Comparison of ENCODE assay signal across 12 cellular contexts in the genomic region with DNA sequence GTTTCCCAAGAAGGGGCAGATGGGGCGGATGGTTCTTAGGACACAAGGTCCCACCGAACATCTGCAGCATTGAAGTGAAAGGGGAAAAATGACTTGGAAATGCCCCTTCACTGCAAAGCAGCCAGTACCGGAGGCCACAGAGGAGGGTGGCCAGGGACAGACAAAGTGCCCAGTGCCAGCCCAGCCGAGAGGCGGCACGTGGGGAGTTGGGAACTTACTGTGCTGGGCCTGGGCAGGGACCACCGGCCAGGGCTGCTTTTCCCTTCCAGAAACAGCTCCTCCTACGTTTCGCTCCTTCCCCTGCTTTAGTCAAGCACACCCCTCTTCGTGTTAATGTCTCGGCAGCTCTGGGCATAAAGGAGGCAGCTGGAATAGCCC.
DNase-seq lines count a peak whose midpoint lies in the region; ATAC-seq and TF ChIP-seq lines count a peak whose summit lies in the region.
"Had no signal": no experiment of that assay in that cellular context is flagged by ENCODE, and none has a peak within 500 bp of the region (broad histone marks: within the 10 kb centered on the region; RNA-seq: fewer than 3 reads in every experiment).

No MANE protein-coding gene starts in this region.

- H4K20me1 ChIP-seq in Karpas-422 (ENCODE audit: insufficient read depth, low read depth, low read length), result no peaks in the 10 kb centered on the region

- H3K4me3 ChIP-seq in HFF-Myc (replicated peaks; ENCODE audit: low read depth, low read length) (peak overlapping the region; percentile 40), lower lobe of right lung (peak overlapping the region; percentile 25), spleen (peak overlapping the region in 4 of 8 donors; percentile 10 to 38 (median 11)), Karpas-422 (ENCODE audit: low read length) (no peak overlapping the region)

- H3K9me3 ChIP-seq in lower lobe of right lung (no peaks in the 10 kb centered on the region), spleen (no peaks in the 10 kb centered on the region), Karpas-422 (ENCODE audit: low read length) (no peaks in the 10 kb centered on the region)

- H3K36me3 ChIP-seq in lower lobe of right lung (peaks cover 6% of the 10 kb centered on the region), spleen (peaks cover 0 to 18% (median 0%) of the 10 kb centered on the region in 6 donors), Karpas-422 (ENCODE audit: insufficient read depth, low read length) (no peaks in the 10 kb centered on the region)

- no TSS peak for BruUV-seq in MCF 10A (replicated peaks; lab: Mats Ljungman, UMichigan)

- WGBS in spleen, 5 donors, result 57 to 82% (median 71%) methylated on average over 10 to 11 of the region's 11 CpGs

- no peak overlapping the region for H3K4me2 ChIP-seq in Karpas-422 (ENCODE audit: low read depth, low read length, poor library complexity, severe bottlenecking)

- no peak for TF ChIP-seq POLR2A in spleen (IDR thresholded peaks at IDR 0.05)

- POLR2A ChIA-PET in MCF 10A (lab: Yijun Ruan, JAX), result interaction anchor here (0.9 to 2.7 kb wide), 3 partner anchors 18 to 117 kb away, joined by 3 to 10 read pairs (median 4); no protein-coding TSS in a partner anchor

- ATAC-seq in lower lobe of right lung (peak; percentile 10 to 12), HG03196 (IDR thresholded peaks at IDR 0.05; ENCODE audit: unreplicated experiment) (no peak)
- ATAC-seq: esophagus mucosa had no signal

- DNase-seq in HFF-Myc (ENCODE audit: extremely low read depth, low read depth), result no peak
- DNase-seq in MCF 10A (ENCODE audit: unreplicated experiment), result no peak
- no peak for DNase-seq in lower lobe of right lung
- no peak for DNase-seq in spleen
- DNase-seq in activated T-cell treated with anti-CD3 and anti-CD28 coated beads, Interleukin-2, amount 50 U/mL, for 1 hour, result no peak
- no peak for DNase-seq in NCI-H1417 (lab: John Stamatoyannopoulos, UW)
- no peak for DNase-seq in Karpas-422
- DNase-seq: activated CD4-positive, alpha-beta memory T cell treated with anti-CD3 and anti-CD28 coated beads, Interleukin-2, amount 10 ng/mL, durations not matched to agents 7 days and 5 days; HCEC 1CT; NCI-H524 treated with DMSO at 0.1 percent for 48 hours had no signal

- H3K27me3 Mint-ChIP-seq in MCF 10A (ENCODE audit: insufficient read depth, unreplicated experiment), result no peaks in the 10 kb centered on the region
- H3K27me3 Mint-ChIP-seq: activated CD4-positive, alpha-beta memory T cell treated with anti-CD3 and anti-CD28 coated beads, Interleukin-2, amount 10 ng/mL, durations not matched to agents 7 days and 5 days had no signal

- CTCF ChIA-PET in MCF 10A (lab: Yijun Ruan, JAX), result interaction anchor here (0.6 to 1.8 kb wide), 10 partner anchors 8 to 375 kb away, joined by 3 to 5 read pairs (median 4); no protein-coding TSS in a partner anchor

- H3K27ac Mint-ChIP-seq in MCF 10A (ENCODE audit: low read depth, unreplicated experiment), result peak overlapping the region; percentile 77
- H3K27ac Mint-ChIP-seq: activated CD4-positive, alpha-beta memory T cell treated with anti-CD3 and anti-CD28 coated beads, Interleukin-2, amount 10 ng/mL, durations not matched to agents 7 days and 5 days had no signal

- intact Hi-C loops in MCF 10A (cut with micrococcal nuclease), result loop anchor here (5.0 to 10.0 kb wide), 2 partner anchors 120 to 212 kb away; no protein-coding TSS in a partner anchor
- intact Hi-C loops in lower lobe of right lung (cut with DNase I), result no loop called here
- intact Hi-C loops in spleen (cut with DNase I; ENCODE audit: low total_unique reads), result loop anchor here (10.0 kb wide), 1 partner anchor 122 kb away; no protein-coding TSS in a partner anchor

- no peaks in the 10 kb centered on the region for H3K9me3 Mint-ChIP-seq in MCF 10A (ENCODE audit: unreplicated experiment)
- H3K9me3 Mint-ChIP-seq: activated CD4-positive, alpha-beta memory T cell treated with anti-CD3 and anti-CD28 coated beads, Interleukin-2, amount 10 ng/mL, durations not matched to agents 7 days and 5 days had no signal

- H3K79me2 ChIP-seq in Karpas-422 (ENCODE audit: low read length), result peaks cover 73% of the 10 kb centered on the region

- no peaks in the 10 kb centered on the region for H3K27me3 ChIP-seq in lower lobe of right lung (ENCODE audit: low read depth)
- H3K27me3 ChIP-seq in spleen (replicated peaks in 1 of 7), result no peaks in the 10 kb centered on the region
- H3K27me3 ChIP-seq in Karpas-422 (ENCODE audit: low read length), result no peaks in the 10 kb centered on the region

- no peaks in the 10 kb centered on the region for H3K9me2 ChIP-seq in Karpas-422 (replicated peaks; ENCODE audit: insufficient read depth, low read length)

- peaks cover 39% of the 10 kb centered on the region for H3K4me1 Mint-ChIP-seq in MCF 10A (ENCODE audit: insufficient read depth, unreplicated experiment)
- H3K4me1 Mint-ChIP-seq: activated CD4-positive, alpha-beta memory T cell treated with anti-CD3 and anti-CD28 coated beads, Interleukin-2, amount 10 ng/mL, durations not matched to agents 7 days and 5 days had no signal

- peak overlapping the region; percentile 9 for H3K4me3 Mint-ChIP-seq in MCF 10A (ENCODE audit: unreplicated experiment)
- H3K4me3 Mint-ChIP-seq: activated CD4-positive, alpha-beta memory T cell treated with anti-CD3 and anti-CD28 coated beads, Interleukin-2, amount 10 ng/mL, durations not matched to agents 7 days and 5 days had no signal

- TF ChIP-seq CTCF in HFF-Myc (IDR thresholded peaks at IDR 0.05; ENCODE audit: low read depth, low read length, missing control alignments) (no peak), MCF 10A (IDR thresholded peaks at IDR 0.05; ENCODE audit: unreplicated experiment) (no peak), lower lobe of right lung (IDR thresholded peaks at IDR 0.05) (no peak), spleen (IDR thresholded peaks at IDR 0.05 in 8 of 11, conservative IDR thresholded peaks at IDR 0.05 in 3 of 11) (no peak)

- no peak overlapping the region for H3K9ac ChIP-seq in Karpas-422 (ENCODE audit: low read length)

- H2AFZ ChIP-seq in Karpas-422 (ENCODE audit: low read length), result no peak overlapping the region

- peaks cover 49% of the 10 kb centered on the region for H3K4me1 ChIP-seq in lower lobe of right lung
- peaks cover 15 to 62% (median 34%) of the 10 kb centered on the region in 6 donors for H3K4me1 ChIP-seq in spleen
- no peaks in the 10 kb centered on the region for H3K4me1 ChIP-seq in Karpas-422 (ENCODE audit: low read length)

- peak overlapping the region; percentile 87 for H3K27ac ChIP-seq in lower lobe of right lung
- peak overlapping the region; percentile 30 to 86 (median 78) for H3K27ac ChIP-seq in spleen
- H3K27ac ChIP-seq in Karpas-422 (ENCODE audit: low read length), result no peak overlapping the region

- H3K36me3 Mint-ChIP-seq in MCF 10A (ENCODE audit: insufficient read depth, unreplicated experiment), result no peaks in the 10 kb centered on the region
